In genomic region chr9:89902450-89902849, GRCh38 we compare ENCODE assay signal across 2 cellular contexts.
TF ChIP-seq lines count a peak whose summit lies in the region.

No MANE protein-coding gene starts in this region.

TF ChIP-seq in IMR-90, 13 proteins besides CTCF, POLR2A, EP300 and RAD21 (continued from another document):
- TF ChIP-seq MAZ (IDR thresholded peaks at IDR 0.05; ENCODE audit: borderline replicate concordance, low read depth, low read length) (no peak), CEBPB (IDR thresholded peaks at IDR 0.05; ENCODE audit: low read depth, low read length) (no peak), RCOR1 (IDR thresholded peaks at IDR 0.05; ENCODE audit: insufficient replicate concordance, low read length) (no peak), CHD1 (IDR thresholded peaks at IDR 0.05; ENCODE audit: low read depth, low read length) (no peak), NFE2L2 (IDR thresholded peaks at IDR 0.05; ENCODE audit: low read depth, low read length) (no peak), RFX5 (IDR thresholded peaks at IDR 0.05; ENCODE audit: low read depth, low read length) (no peak), MXI1 (IDR thresholded peaks at IDR 0.05; ENCODE audit: borderline replicate concordance, low read depth, low read length) (no peak), FOS (IDR thresholded peaks at IDR 0.05; ENCODE audit: low read depth, low read length) (no peak), MAFK (IDR thresholded peaks at IDR 0.05; ENCODE audit: low read depth, low read length) (no peak)

TF ChIP-seq in neural cell, 6 proteins besides CTCF, POLR2A, EP300 and RAD21 (continued from another document):
- no peak for TF ChIP-seq TAF1 (IDR thresholded peaks at IDR 0.05; ENCODE audit: low read depth)
- no peak for TF ChIP-seq POLR2AphosphoS5 (IDR thresholded peaks at IDR 0.05)
